1 cellular context compared by ENCODE assay signal in genomic region chr19:9140159-9140874, GRCh38.
A peak's percentile ranks its signal among the peaks of the same experiment; 100 is the strongest.
TF ChIP-seq lines count a peak whose summit lies in the region.

ZNF317 (plus strand) TSS chr19:9140397; CDS start chr19:9156017, 15,620 bp downstream.

TF ChIP-seq in K562, 482 proteins besides CTCF, POLR2A, EP300 and RAD21 (continued from another document and continues in another):
- no peak for TF ChIP-seq ZNF449 (CRISPR knock-in tag; IDR thresholded peaks at IDR 0.05)
- TF ChIP-seq ZNF696 (CRISPR knock-in tag; conservative IDR thresholded peaks at IDR 0.05) = no peak
- TF ChIP-seq ZNF444 (CRISPR knock-in tag; IDR thresholded peaks at IDR 0.05) = no peak
- TF ChIP-seq MTF1 (CRISPR knock-in tag; IDR thresholded peaks at IDR 0.05; ENCODE audit: borderline replicate concordance) = no peak
- no peak for TF ChIP-seq RREB1 (CRISPR knock-in tag; IDR thresholded peaks at IDR 0.05)
- TF ChIP-seq ZNF785 (CRISPR knock-in tag; IDR thresholded peaks at IDR 0.05) = no peak
- no peak for TF ChIP-seq CBX2 (IDR thresholded peaks at IDR 0.05; ENCODE audit: insufficient read depth, low read length, poor library complexity, severe bottlenecking)
- TF ChIP-seq EP400 (IDR thresholded peaks at IDR 0.05) = peak; percentile 95
- no peak for TF ChIP-seq ILK (tag; IDR thresholded peaks at IDR 0.05; ENCODE audit: borderline replicate concordance, low read depth)
- TF ChIP-seq ZNF707 (CRISPR knock-in tag; conservative IDR thresholded peaks at IDR 0.05) = no peak
- no peak for TF ChIP-seq CLOCK (CRISPR knock-in tag; IDR thresholded peaks at IDR 0.05; ENCODE audit: borderline replicate concordance)
- TF ChIP-seq DIDO1 (tag; IDR thresholded peaks at IDR 0.05; ENCODE audit: low read depth) = peak; percentile 70
- TF ChIP-seq CREB3 (tag; conservative IDR thresholded peaks at IDR 0.05; ENCODE audit: low read depth) = no peak
- peak; percentile 75 for TF ChIP-seq GMEB1 (CRISPR knock-in tag; IDR thresholded peaks at IDR 0.05)
- peak; percentile 84 for TF ChIP-seq ASH1L (IDR thresholded peaks at IDR 0.05; ENCODE audit: borderline replicate concordance, low read depth, partially characterized antibody)
- TF ChIP-seq MCM3 (IDR thresholded peaks at IDR 0.05) = no peak
- no peak for TF ChIP-seq EHMT2 (IDR thresholded peaks at IDR 0.05)
- no peak for TF ChIP-seq REST (CRISPR knock-in tag; IDR thresholded peaks at IDR 0.05; ENCODE audit: low read depth)
- TF ChIP-seq ZNF354B (CRISPR knock-in tag; IDR thresholded peaks at IDR 0.05) = no peak
- no peak for TF ChIP-seq RBM14 (IDR thresholded peaks at IDR 0.05; ENCODE audit: borderline replicate concordance, insufficient read depth, low read depth, low read length)
- TF ChIP-seq ZNF717 (CRISPR knock-in tag; IDR thresholded peaks at IDR 0.05) = no peak
- no peak for TF ChIP-seq PRMT5 (CRISPR knock-in tag; IDR thresholded peaks at IDR 0.05)
- no peak for TF ChIP-seq RFX5 (IDR thresholded peaks at IDR 0.05; ENCODE audit: low read depth, low read length)
- no peak for TF ChIP-seq RBM34 (IDR thresholded peaks at IDR 0.05; ENCODE audit: borderline replicate concordance, insufficient read depth, low read length)
- TF ChIP-seq VEZF1 (CRISPR knock-in tag; IDR thresholded peaks at IDR 0.05) = no peak; the same call in 1 of the 2 replicates
- TF ChIP-seq HMG20B (CRISPR knock-in tag; IDR thresholded peaks at IDR 0.05) = no peak
- no peak for TF ChIP-seq FOXJ3 (CRISPR knock-in tag; IDR thresholded peaks at IDR 0.05)
- TF ChIP-seq PURB (CRISPR knock-in tag; IDR thresholded peaks at IDR 0.05; ENCODE audit: low read depth) = no peak
- TF ChIP-seq GTF3C2 (IDR thresholded peaks at IDR 0.05; ENCODE audit: borderline replicate concordance, extremely low read depth, insufficient read length) = no peak
- no peak for TF ChIP-seq ZNF121 (CRISPR knock-in tag; conservative IDR thresholded peaks at IDR 0.05)
- no peak for TF ChIP-seq ZNF507 (tag; conservative IDR thresholded peaks at IDR 0.05)
- TF ChIP-seq HDAC3 (IDR thresholded peaks at IDR 0.05; ENCODE audit: borderline replicate concordance, partially characterized antibody) = no peak
- TF ChIP-seq TCF7L2 (IDR thresholded peaks at IDR 0.05; ENCODE audit: low read depth, low read length) = no peak
- TF ChIP-seq ZNF12 (CRISPR knock-in tag; IDR thresholded peaks at IDR 0.05) = no peak
- no peak for TF ChIP-seq ZBTB43 (CRISPR knock-in tag; IDR thresholded peaks at IDR 0.05)
- TF ChIP-seq ZFP36 (IDR thresholded peaks at IDR 0.05; ENCODE audit: low read depth, low read length, partially characterized antibody) = no peak
- peak; percentile 95 for TF ChIP-seq ZNF143 (CRISPR knock-in tag; IDR thresholded peaks at IDR 0.05)
